Comparison of ENCODE assay signal across 16 cellular contexts in genomic region chr9:93659837-93660177, GRCh38.
DNase-seq lines count a peak whose midpoint lies in the region; ATAC-seq and TF ChIP-seq lines count a peak whose summit lies in the region.
"Had no signal": no experiment of that assay in that cellular context is flagged by ENCODE, and none has a peak within 500 bp of the region (broad histone marks: within the 10 kb centered on the region; RNA-seq: fewer than 3 reads in every experiment).

No MANE protein-coding gene starts in this region.

- TF ChIP-seq CTCF in right atrium auricular region (IDR thresholded peaks at IDR 0.05) (no peak), WERI-Rb-1 (IDR thresholded peaks at IDR 0.05; ENCODE audit: low read depth, low read length) (no peak), mucosa of descending colon (IDR thresholded peaks at IDR 0.05) (no peak)

- ATAC-seq in mucosa of descending colon: no peak
- ATAC-seq in GM19035 (IDR thresholded peaks at IDR 0.05; ENCODE audit: unreplicated experiment): no peak
- no peak for ATAC-seq in HG03342 (IDR thresholded peaks at IDR 0.05; ENCODE audit: unreplicated experiment)
- no peak for ATAC-seq in GM19351 (IDR thresholded peaks at IDR 0.05; ENCODE audit: unreplicated experiment)
- ATAC-seq: CD8-positive, alpha-beta T cell; Panc1 had no signal

- H3K4me3 ChIP-seq in right atrium auricular region (no peak overlapping the region), WERI-Rb-1 (ENCODE audit: low read depth, low read length) (no peak overlapping the region), mucosa of descending colon (no peak overlapping the region)

- H3K27ac ChIP-seq in right atrium auricular region (no peak overlapping the region), WERI-Rb-1 (no peak overlapping the region), epithelial cell of prostate (no peak overlapping the region)

- intact Hi-C loops in cardiac septum (cut with DNase I): no loop called here
- intact Hi-C loops in mucosa of descending colon (cut with DNase I, micrococcal nuclease): no loop called here

- DNase-seq in cardiac septum (ENCODE audit: low spot score) (peak; percentile 57), right atrium auricular region (ENCODE audit: low spot score) (no peak), WERI-Rb-1 (peak; percentile 4), epithelial cell of prostate (ENCODE audit: low read depth, low spot score) (peak; percentile 8), mucosa of descending colon (peak in 2 of 3 donors; percentile 8 to 21)
- DNase-seq: CD8-positive, alpha-beta T cell; GOT3; KG1; NCI-H1105; NCI-H1694 treated with DMSO at 0.1 percent for 48 hours; NCI-H82; SIG-M5 had no signal

- H3K36me3 ChIP-seq in right atrium auricular region (peaks cover 62% of the 10 kb centered on the region), WERI-Rb-1 (peaks cover 18% of the 10 kb centered on the region), mucosa of descending colon (ENCODE audit: low read depth) (no peaks in the 10 kb centered on the region)

- no peaks in the 10 kb centered on the region for H3K4me1 ChIP-seq in right atrium auricular region
- H3K4me1 ChIP-seq in mucosa of descending colon (ENCODE audit: low read depth): no peaks in the 10 kb centered on the region

- H3K9me3 ChIP-seq in right atrium auricular region (no peaks in the 10 kb centered on the region), WERI-Rb-1 (ENCODE audit: severe bottlenecking) (no peaks in the 10 kb centered on the region), mucosa of descending colon (no peaks in the 10 kb centered on the region)

- H3K27me3 ChIP-seq in right atrium auricular region (no peaks in the 10 kb centered on the region), WERI-Rb-1 (ENCODE audit: insufficient read depth, low read depth, severe bottlenecking) (no peaks in the 10 kb centered on the region)
